Comparison of ENCODE assay signal across 8 cellular contexts in the genomic region with DNA sequence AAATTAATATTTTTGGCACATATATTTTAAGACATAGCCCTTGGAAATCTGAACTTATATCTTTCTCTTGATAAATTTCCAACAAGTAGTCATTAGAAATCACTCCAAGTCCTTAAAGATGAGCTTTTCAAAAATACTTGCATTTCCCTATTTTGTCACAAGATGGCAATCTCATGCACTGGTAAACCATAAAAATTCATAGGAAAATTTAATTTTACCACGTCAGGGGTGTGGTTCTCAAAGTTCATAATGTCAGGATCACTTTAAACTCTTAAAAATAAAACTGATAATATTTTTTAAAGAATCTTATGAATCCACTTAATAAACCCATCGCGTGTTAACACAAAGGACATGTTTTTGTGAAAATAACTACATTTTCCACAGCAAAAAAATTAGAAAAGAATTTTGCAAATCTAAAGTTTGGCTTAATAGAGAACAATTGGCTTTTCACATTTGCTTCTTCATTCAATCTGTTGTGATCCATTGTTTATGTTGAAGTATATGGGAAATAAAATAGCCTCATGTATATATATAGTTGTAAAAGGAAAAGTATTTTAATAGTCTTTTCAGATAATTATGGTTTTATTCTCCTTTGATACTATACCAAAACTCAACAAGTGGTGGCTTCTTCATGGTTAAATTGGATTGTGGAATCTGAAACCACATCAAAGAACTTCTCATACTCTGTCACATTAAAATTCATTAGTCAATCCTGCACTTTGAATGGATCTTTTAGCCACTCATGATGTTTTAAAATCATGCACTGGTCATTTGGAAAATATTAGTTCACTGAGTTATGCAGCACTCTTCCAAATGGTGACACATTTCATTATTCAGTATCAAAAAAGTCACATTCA.
DNase-seq lines count a peak whose midpoint lies in the region; ATAC-seq and TF ChIP-seq lines count a peak whose summit lies in the region.

No MANE protein-coding gene starts in this region.

- no peak overlapping the region for H3K27ac Mint-ChIP-seq in activated CD4-positive, alpha-beta memory T cell treated with anti-CD3 and anti-CD28 coated beads, Interleukin-2, amount 10 ng/mL, durations not matched to agents 7 days and 5 days

- no peak overlapping the region for H3K4me3 ChIP-seq in fibroblast of mammary gland (ENCODE audit: control insufficient read depth, low read depth, low read length)
- H3K4me3 ChIP-seq in smooth muscle cell: no peak overlapping the region

- DNase-seq in ACHN: peak; percentile 36
- peak; percentile 12 for DNase-seq in GM20000 (ENCODE audit: low spot score)
- DNase-seq in OCI-M1 (lab: John Stamatoyannopoulos, UW): peak; percentile 67
- DNase-seq in fibroblast of mammary gland (ENCODE audit: low read depth): peak; percentile 38
- DNase-seq in smooth muscle cell (lab: John Stamatoyannopoulos, UW; ENCODE audit: unreplicated experiment): no peak
- DNase-seq in NCI-H128 (lab: John Stamatoyannopoulos, UW; ENCODE audit: unreplicated experiment): no peak
- DNase-seq in activated CD4-positive, alpha-beta memory T cell treated with anti-CD3 and anti-CD28 coated beads, Interleukin-2, amount 10 ng/mL, durations not matched to agents 7 days and 5 days: no peak

- no peak overlapping the region for H3K4me3 Mint-ChIP-seq in activated CD4-positive, alpha-beta memory T cell treated with anti-CD3 and anti-CD28 coated beads, Interleukin-2, amount 10 ng/mL, durations not matched to agents 7 days and 5 days

- 54% methylated on average over 3 of the region's 3 CpGs for WGBS in smooth muscle cell (ENCODE audit: low lambda C conversion rate)

- H3K9ac ChIP-seq in smooth muscle cell (ENCODE audit: low read depth): no peak overlapping the region

- POLR2A ChIA-PET in activated CD4-positive, alpha-beta memory T cell treated with anti-CD3 and anti-CD28 coated beads, Interleukin-2, amount 10 ng/mL, durations not matched to agents 7 days and 5 days (lab: Charles Lee): no interaction called here

- CTCF ChIA-PET in activated CD4-positive, alpha-beta memory T cell treated with anti-CD3 and anti-CD28 coated beads, Interleukin-2, amount 10 ng/mL, durations not matched to agents 7 days and 5 days (lab: Charles Lee): interaction anchor here (1.1 kb wide), 1 partner anchor 11 kb away, joined by 6 read pairs; no protein-coding TSS in a partner anchor

- H3K36me3 ChIP-seq in smooth muscle cell (ENCODE audit: low read depth): no peaks in the 10 kb centered on the region

- no peaks in the 10 kb centered on the region for H3K4me1 Mint-ChIP-seq in activated CD4-positive, alpha-beta memory T cell treated with anti-CD3 and anti-CD28 coated beads, Interleukin-2, amount 10 ng/mL, durations not matched to agents 7 days and 5 days

- H2AFZ ChIP-seq in smooth muscle cell (ENCODE audit: low read depth): no peak overlapping the region

- H3K4me2 ChIP-seq in smooth muscle cell: no peak overlapping the region

- H3K79me2 ChIP-seq in smooth muscle cell (ENCODE audit: low read depth): peaks cover 3% of the 10 kb centered on the region

- in situ Hi-C loops in ACHN (cut with HindIII; ENCODE audit: low pct_ligation_motif_present, low pct_unique_long_range_greater_than_20kb, low sequenced_read_pairs): no loop called here

- TF ChIP-seq CTCF in GM20000 (IDR thresholded peaks at IDR 0.05; ENCODE audit: extremely low read depth, missing control alignments) (no peak), fibroblast of mammary gland (conservative IDR thresholded peaks at IDR 0.05; ENCODE audit: control insufficient read depth, insufficient read depth, low read depth, low read length) (peak; percentile 58), smooth muscle cell (IDR thresholded peaks at IDR 0.05; ENCODE audit: borderline replicate concordance, insufficient read depth, poor library complexity, severe bottlenecking) (peak; percentile 72)

- H3K4me1 ChIP-seq in smooth muscle cell (ENCODE audit: low read depth): no peaks in the 10 kb centered on the region

- H4K20me1 ChIP-seq in smooth muscle cell (ENCODE audit: low read depth): no peaks in the 10 kb centered on the region

- no peaks in the 10 kb centered on the region for H3K27me3 ChIP-seq in smooth muscle cell (ENCODE audit: low read depth)

- no peaks in the 10 kb centered on the region for H3K9me3 ChIP-seq in smooth muscle cell (replicated peaks; ENCODE audit: low read depth)

- H3F3A ChIP-seq in smooth muscle cell (ENCODE audit: low read depth): peaks cover 14% of the 10 kb centered on the region

- no peak for ATAC-seq in HG02938 (IDR thresholded peaks at IDR 0.05; ENCODE audit: unreplicated experiment)

- H3K27me3 Mint-ChIP-seq in activated CD4-positive, alpha-beta memory T cell treated with anti-CD3 and anti-CD28 coated beads, Interleukin-2, amount 10 ng/mL, durations not matched to agents 7 days and 5 days: peaks cover 7% of the 10 kb centered on the region

- H3K27ac ChIP-seq in smooth muscle cell (ENCODE audit: low read depth): no peak overlapping the region

- no peaks in the 10 kb centered on the region for H3K36me3 Mint-ChIP-seq in activated CD4-positive, alpha-beta memory T cell treated with anti-CD3 and anti-CD28 coated beads, Interleukin-2, amount 10 ng/mL, durations not matched to agents 7 days and 5 days (ENCODE audit: low read depth)

- H3K9me3 Mint-ChIP-seq in activated CD4-positive, alpha-beta memory T cell treated with anti-CD3 and anti-CD28 coated beads, Interleukin-2, amount 10 ng/mL, durations not matched to agents 7 days and 5 days: no peaks in the 10 kb centered on the region

Comparison
In these comparisons a context has a peak if more than half of its experiments do, and no peak if none do; other contexts are left out.
1. DNase-seq: peak in ACHN (single experiment), GM20000 (single experiment), OCI-M1 (single experiment) and fibroblast of mammary gland (single experiment); none in smooth muscle cell (single experiment), NCI-H128 (single experiment) and activated CD4-positive, alpha-beta memory T cell treated with anti-CD3 and anti-CD28 coated beads, Interleukin-2, amount 10 ng/mL, durations not matched to agents 7 days and 5 days (single experiment).